1 cellular context compared by ENCODE assay signal in genomic region chr10:12631216-12631615, GRCh38.
A peak's percentile ranks its signal among the peaks of the same experiment; 100 is the strongest.
TF ChIP-seq lines count a peak whose summit lies in the region.

No MANE protein-coding gene starts in this region.

TF ChIP-seq in HepG2, 621 proteins besides CTCF, POLR2A, EP300 and RAD21 (continued from another document):
- TF ChIP-seq TFDP2 (CRISPR knock-in tag; IDR thresholded peaks at IDR 0.05) (no peak), TARDBP (CRISPR knock-in tag; IDR thresholded peaks at IDR 0.05) (peak; percentile 8; the same call in 1 of the 2 replicates), SRF (IDR thresholded peaks at IDR 0.05; ENCODE audit: low read depth, low read length) (peak; percentile 81; the same call in 1 of the 2 replicates)
